12 cellular contexts compared by ENCODE assay signal in genomic region chr1:168613689-168614655, GRCh38. TPM values are rescaled to one million over a fixed set of nuclear protein-coding genes. Genes with fewer than 3 reads are reported as not detected.
DNase-seq lines count a peak whose midpoint lies in the region; ATAC-seq and TF ChIP-seq lines count a peak whose summit lies in the region.
"Had no signal": no experiment of that assay in that cellular context is flagged by ENCODE, and none has a peak within 500 bp of the region (broad histone marks: within the 10 kb centered on the region; RNA-seq: fewer than 3 reads in every experiment).

No MANE protein-coding gene starts in this region.

- POLR2A ChIA-PET in HEK293 (lab: Yijun Ruan, JAX) (no interaction called here), SK-N-SH (lab: Yijun Ruan, JAX) (interaction anchor here (0.6 to 0.8 kb wide), 3 partner anchors 95 to 492 kb away, joined by 3 to 5 read pairs (median 4); no protein-coding TSS in a partner anchor)

- H3K9me2 ChIP-seq in SK-N-SH = no peaks in the 10 kb centered on the region

- H3K9ac ChIP-seq in SK-N-SH = no peak overlapping the region
- no peak overlapping the region for H3K9ac ChIP-seq in rectal smooth muscle tissue (ENCODE audit: low read length)

- no peak for TF ChIP-seq CTCF in HEK293 (tag by site-specific recombination; IDR thresholded peaks at IDR 0.05)
- TF ChIP-seq CTCF in SK-N-SH (IDR thresholded peaks at IDR 0.05) = no peak
- TF ChIP-seq CTCF in heart left ventricle (IDR thresholded peaks at IDR 0.05) = no peak

- peak in 1 of 2 donors; percentile 41 for TF ChIP-seq POLR2A in heart left ventricle (IDR thresholded peaks at IDR 0.05)

- CTCF ChIA-PET in HEK293 (lab: Yijun Ruan, JAX) (interaction anchor here (0.6 to 2.0 kb wide), 6 partner anchors 9 to 988 kb away, joined by 3 to 5 read pairs (median 3); no protein-coding TSS in a partner anchor), SK-N-SH (lab: Yijun Ruan, JAX) (interaction anchor here (0.8 to 4.6 kb wide), 5 partner anchors 10 to 734 kb away, joined by 3 to 34 read pairs (median 4); no protein-coding TSS in a partner anchor)

- peak; percentile 18 for TF ChIP-seq RAD21 in SK-N-SH (IDR thresholded peaks at IDR 0.05; ENCODE audit: low read length)

- peak; percentile 66 to 81; a peak in 3 of 4 replicates for TF ChIP-seq EP300 in SK-N-SH (IDR thresholded peaks at IDR 0.05; ENCODE audit: borderline replicate concordance in 1 of 2, low read depth in 1 of 2, low read length in 1 of 2)

- H3F3A ChIP-seq in SK-N-SH (replicated peaks; ENCODE audit: insufficient read depth) = no peaks in the 10 kb centered on the region

- H3K4me1 ChIP-seq in HEK293 (ENCODE audit: control insufficient read depth, insufficient read depth, low read length) (peaks cover 10% of the 10 kb centered on the region; the same call in 1 of the 2 replicates), SK-N-SH (ENCODE audit: control insufficient read depth in 1 of 2, insufficient read depth in 2 of 2, low read depth in 1 of 2, low read length in 1 of 2) (peaks cover 12 to 39% of the 10 kb centered on the region in 2 experiments), heart left ventricle (peaks cover 0 to 32% (median 18%) of the 10 kb centered on the region in 12 donors), rectal smooth muscle tissue (ENCODE audit: control insufficient read depth, insufficient read depth, low read length) (peaks cover 10% of the 10 kb centered on the region)

- H3K4me3 ChIP-seq in HEK293 (ENCODE audit: low read depth, low read length) (no peak overlapping the region), SK-N-SH (ENCODE audit: low read depth in 2 of 2, low read length in 1 of 2) (no peak overlapping the region), heart left ventricle (peak overlapping the region in 1 of 12 donors; percentile 11), rectal smooth muscle tissue (ENCODE audit: low read length) (no peak overlapping the region)
- H3K4me3 ChIP-seq: skin epidermis had no signal

- peak overlapping the region; percentile 68; the same call in 1 of the 2 replicates for H2AFZ ChIP-seq in SK-N-SH (ENCODE audit: low read depth)

- WGBS in SK-N-SH (ENCODE audit: low lambda C conversion rate) = 60% methylated on average over 15 of the region's 16 CpGs
- WGBS in heart left ventricle, 4 donors = 19 to 27% (median 24%) methylated on average over 16 of the region's 16 CpGs

- intact Hi-C loops in heart left ventricle (cut with DNase I) = loop anchor here in 3 of 10 donors (5.0 to 10.0 kb wide), 3 partner anchors 491 to 501 kb away; partner anchors contain the start of gene ATP1B1 (in 2 of the 3)

- H3K4me2 ChIP-seq in SK-N-SH = peak overlapping the region; percentile 39; the same call in 1 of the 2 replicates

- H3K9me3 ChIP-seq in HEK293 (ENCODE audit: control insufficient read depth, insufficient read depth, low read depth, low read length) = no peaks in the 10 kb centered on the region
- no peaks in the 10 kb centered on the region for H3K9me3 ChIP-seq in SK-N-SH
- H3K9me3 ChIP-seq in heart left ventricle = no peaks in the 10 kb centered on the region

- H3K79me2 ChIP-seq in SK-N-SH (ENCODE audit: insufficient read depth) = no peaks in the 10 kb centered on the region

- ATAC-seq in heart left ventricle (peak; percentile 86 to 92 (median 91)), HG03095 (IDR thresholded peaks at IDR 0.05; ENCODE audit: unreplicated experiment) (no peak), HG03442 (IDR thresholded peaks at IDR 0.05; ENCODE audit: unreplicated experiment) (no peak), HG03342 (IDR thresholded peaks at IDR 0.05; ENCODE audit: unreplicated experiment) (no peak)

- H3K27ac ChIP-seq in HEK293 (ENCODE audit: extremely low read depth, low read depth, low read length) (no peak overlapping the region; the same call in 1 of the 2 replicates), SK-N-SH (ENCODE audit: low read depth in 2 of 2, low read length in 1 of 2) (peak overlapping the region; percentile 68 to 95; a peak in 3 of 4 replicates), heart left ventricle (peak overlapping the region in 9 of 12 donors; percentile 29 to 73 (median 48)), rectal smooth muscle tissue (ENCODE audit: low read depth, low read length) (peak overlapping the region; percentile 37)
- H3K27ac ChIP-seq: skin epidermis had no signal

- no peaks in the 10 kb centered on the region for H3K36me3 ChIP-seq in HEK293 (ENCODE audit: control insufficient read depth in 2 of 2, insufficient read depth in 1 of 2, low read length in 2 of 2)
- H3K36me3 ChIP-seq in SK-N-SH (replicated peaks in 1 of 2; ENCODE audit: control insufficient read depth in 1 of 2, insufficient read depth in 2 of 2, low read length in 1 of 2) = no peaks in the 10 kb centered on the region
- no peaks in the 10 kb centered on the region for H3K36me3 ChIP-seq in heart left ventricle
- no peaks in the 10 kb centered on the region for H3K36me3 ChIP-seq in rectal smooth muscle tissue (ENCODE audit: control insufficient read depth, insufficient read depth, low read length)

- H3K27me3 ChIP-seq in SK-N-SH (ENCODE audit: insufficient read depth) = no peaks in the 10 kb centered on the region
- H3K27me3 ChIP-seq in heart left ventricle = no peaks in the 10 kb centered on the region
- H3K27me3 ChIP-seq in rectal smooth muscle tissue (ENCODE audit: control insufficient read depth, insufficient read depth, low read length) = no peaks in the 10 kb centered on the region

- H4K20me1 ChIP-seq in SK-N-SH (ENCODE audit: insufficient read depth) = no peaks in the 10 kb centered on the region

- DNase-seq in SK-N-SH (peak; percentile 55), heart left ventricle (peak; percentile 66 to 78 (median 67))
- no peak for DNase-seq in stimulated activated CD8-positive, alpha-beta memory T cell treated with anti-CD3 and anti-CD28 coated beads, Interleukin-4, amount 100 ng/mL, for 48 hours

TF ChIP-seq in HEK293, 187 proteins besides CTCF, POLR2A, EP300 and RAD21 (continues in another document):
- peak; percentile 38; the same call in 1 of the 2 replicates for TF ChIP-seq ZXDB (tag by site-specific recombination; IDR thresholded peaks at IDR 0.05)
- peak; percentile 64; the same call in 1 of the 2 replicates for TF ChIP-seq ZNF561 (tag by site-specific recombination; IDR thresholded peaks at IDR 0.05; ENCODE audit: borderline replicate concordance)
- TF ChIP-seq ZNF416 (tag by site-specific recombination; IDR thresholded peaks at IDR 0.05) = no peak
- peak; percentile 27; the same call in 1 of the 2 replicates for TF ChIP-seq ZNF660 (tag by site-specific recombination; IDR thresholded peaks at IDR 0.05)
- peak; percentile 76 for TF ChIP-seq ZNF366 (tag by site-specific recombination; conservative IDR thresholded peaks at IDR 0.05)
- TF ChIP-seq ZNF184 (tag by site-specific recombination; IDR thresholded peaks at IDR 0.05) = 0 out of 2 replicates have a peak, but pooled peaks have one; percentile 53

TF ChIP-seq in SK-N-SH, 30 proteins besides CTCF, POLR2A, EP300 and RAD21 (continues in another document):
- TF ChIP-seq GATA2 (CRISPR knock-in tag; IDR thresholded peaks at IDR 0.05) (no peak), RXRA (IDR thresholded peaks at IDR 0.05; ENCODE audit: borderline replicate concordance, low read depth) (peak; percentile 58), USF1 (IDR thresholded peaks at IDR 0.05; ENCODE audit: borderline replicate concordance, low read depth) (no peak), RFX5 (IDR thresholded peaks at IDR 0.05; ENCODE audit: low read length) (no peak), TCF12 (IDR thresholded peaks at IDR 0.05) (peak; percentile 85), MEF2A (IDR thresholded peaks at IDR 0.05; ENCODE audit: borderline replicate concordance, low read depth) (peak; percentile 96), PBX3 (IDR thresholded peaks at IDR 0.05) (peak; percentile 82), NFIC (IDR thresholded peaks at IDR 0.05; ENCODE audit: borderline replicate concordance) (no peak), TAF1 (IDR thresholded peaks at IDR 0.05; ENCODE audit: borderline replicate concordance, low read depth, low read length) (no peak), POLR2AphosphoS5 (IDR thresholded peaks at IDR 0.05; ENCODE audit: low read depth, low read length) (no peak), ELF1 (IDR thresholded peaks at IDR 0.05) (no peak), SMC3 (IDR thresholded peaks at IDR 0.05; ENCODE audit: low read depth, low read length) (no peak), GABPA (IDR thresholded peaks at IDR 0.05; ENCODE audit: low read depth) (no peak), RCOR1 (IDR thresholded peaks at IDR 0.05; ENCODE audit: low read length) (no peak), YY1 (IDR thresholded peaks at IDR 0.05; ENCODE audit: low read depth) (no peak)
- TF ChIP-seq, protein P1, sequence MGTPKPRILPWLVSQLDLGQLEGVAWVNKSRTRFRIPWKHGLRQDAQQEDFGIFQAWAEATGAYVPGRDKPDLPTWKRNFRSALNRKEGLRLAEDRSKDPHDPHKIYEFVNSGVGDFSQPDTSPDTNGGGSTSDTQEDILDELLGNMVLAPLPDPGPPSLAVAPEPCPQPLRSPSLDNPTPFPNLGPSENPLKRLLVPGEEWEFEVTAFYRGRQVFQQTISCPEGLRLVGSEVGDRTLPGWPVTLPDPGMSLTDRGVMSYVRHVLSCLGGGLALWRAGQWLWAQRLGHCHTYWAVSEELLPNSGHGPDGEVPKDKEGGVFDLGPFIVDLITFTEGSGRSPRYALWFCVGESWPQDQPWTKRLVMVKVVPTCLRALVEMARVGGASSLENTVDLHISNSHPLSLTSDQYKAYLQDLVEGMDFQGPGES (IDR thresholded peaks at IDR 0.05; ENCODE audit: low read depth, low read length) = no peak

RNA-seq across cellular contexts. Expression of gene XCL1, which starts 37.6 kb away (rescaled TPM):
- polyA plus RNA-seq in SK-N-SH (2012; rRNA removed) (not detected in 2 replicates), heart left ventricle (under 1 TPM in 1 of 2 donors, not detected in 1; 0.30 TPM)
- 0.01 TPM in 1 of 2 replicates, not detected in the other for polyA plus RNA-seq in SK-N-SH (2012; cell fraction: cytosol; rRNA removed)
- 0.09 and 0.11 TPM in 2 replicates for polyA plus RNA-seq in SK-N-SH (2012; cell fraction: nucleus; rRNA removed)
- 1 to 10 TPM in 3 of 9 donors, under 1 TPM in 2, not detected in 4; 0.14 to 2.3 (median 1.1) TPM for total RNA-seq in heart left ventricle
- total RNA-seq: epithelial cell of proximal tubule, HT1080, kidney epithelial cell had no signal

Comparison
In these comparisons a context has a peak if more than half of its experiments do, and no peak if none do; other contexts are left out.
1. ATAC-seq: peak in heart left ventricle (4 of 4); none in HG03095 (single experiment), HG03442 (single experiment) and HG03342 (single experiment).
2. Of the 4 proteins assayed by ChIP-seq in both HEK293 and SK-N-SH: peak only in HEK293: none; only in SK-N-SH: PBX3; in both: none; in neither: 3.